ENCODE assay signal across 29 cellular contexts in the genomic region with DNA sequence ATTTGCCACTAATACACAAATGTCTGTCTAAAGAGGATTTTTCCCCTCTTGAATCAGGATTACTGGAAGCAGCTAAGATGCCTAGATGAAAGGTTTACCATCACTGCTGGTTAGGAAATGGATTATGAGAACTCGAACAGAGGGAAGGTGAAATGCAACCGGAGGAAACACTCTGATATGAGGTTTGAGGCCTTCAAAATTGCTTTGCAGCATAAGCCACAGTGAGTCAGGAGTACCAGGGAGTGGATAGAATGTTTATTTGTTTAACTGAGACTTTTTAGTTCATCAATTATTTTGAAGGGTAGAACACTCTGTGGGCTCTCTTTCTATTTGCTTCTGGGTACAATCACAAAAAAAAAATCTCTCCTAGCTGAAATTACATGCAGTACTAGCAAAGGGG. TPM values are rescaled to one million over a fixed set of nuclear protein-coding genes. Genes with fewer than 3 reads are reported as not detected.
A peak's percentile ranks its signal among the peaks of the same experiment; 100 is the strongest.
DNase-seq lines count a peak whose midpoint lies in the region; FAIRE-seq and TF ChIP-seq lines count a peak whose summit lies in the region.
"Had no signal": no experiment of that assay in that cellular context is flagged by ENCODE, and none has a peak within 500 bp of the region (broad histone marks: within the 10 kb centered on the region; RNA-seq: fewer than 3 reads in every experiment).

No MANE protein-coding gene starts in this region.

- H3K4me3 ChIP-seq in choroid plexus epithelial cell (ENCODE audit: low read depth, low read length) (no peak overlapping the region), kidney (ENCODE audit: low read length in 2 of 2) (no peak overlapping the region)
- H3K4me3 ChIP-seq: breast epithelium had no signal

- FAIRE-seq in D721Med (lab: Jason Lieb, UNC) (peak; percentile 86), kidney (lab: Jason Lieb, UNC) (no peak), frontal cortex (lab: Jason Lieb, UNC) (no peak)
- FAIRE-seq: GM19239, islet of Langerhans, urothelium cell line had no signal

- no peak overlapping the region for H3K27ac ChIP-seq in kidney (ENCODE audit: low read depth in 2 of 2, low read length in 2 of 2)
- H3K27ac ChIP-seq: breast epithelium, foreskin keratinocyte had no signal

- no peak overlapping the region for H3K9ac ChIP-seq in kidney (ENCODE audit: low read length in 2 of 2)

- intact Hi-C loops in kidney (cut with DNase I): no loop called here

- peaks cover 9 to 15% of the 10 kb centered on the region in 2 donors for H3K36me3 ChIP-seq in kidney (ENCODE audit: control insufficient read depth in 1 of 2, insufficient read depth in 2 of 2, low read length in 2 of 2)

- no peaks in the 10 kb centered on the region for H3K9me3 ChIP-seq in kidney (ENCODE audit: control insufficient read depth in 1 of 2, low read length in 2 of 2)
- H3K9me3 ChIP-seq: breast epithelium had no signal

- TF ChIP-seq CTCF in D721Med (IDR thresholded peaks at IDR 0.05; ENCODE audit: insufficient read depth, missing control alignments) (no peak), choroid plexus epithelial cell (conservative IDR thresholded peaks at IDR 0.05; ENCODE audit: low read depth, low read length) (no peak), kidney (IDR thresholded peaks at IDR 0.05; ENCODE audit: borderline replicate concordance, extremely low read depth, insufficient read depth) (no peak)

- H3K4me1 ChIP-seq in kidney (ENCODE audit: control insufficient read depth in 1 of 2, insufficient read depth in 1 of 2, low read depth in 1 of 2, low read length in 2 of 2): no peaks in the 10 kb centered on the region
- H3K4me1 ChIP-seq: breast epithelium, foreskin keratinocyte had no signal

- no peak for DNase-seq in D721Med (ENCODE audit: insufficient read length, low spot score)
- DNase-seq in LHCN-M2 (ENCODE audit: low read depth): peak; percentile 41
- peak; percentile 75 for DNase-seq in choroid plexus epithelial cell (ENCODE audit: low read depth)
- peak; percentile 34 for DNase-seq in non-pigmented ciliary epithelial cell (ENCODE audit: low read depth)
- DNase-seq in kidney: no peak
- no peak for DNase-seq in NCI-H774 (lab: John Stamatoyannopoulos, UW)
- no peak for DNase-seq in frontal cortex (ENCODE audit: low spot score in 2 of 2)
- DNase-seq in SIG-M5 (lab: John Stamatoyannopoulos, UW): no peak
- DNase-seq: activated CD4-positive, alpha-beta T cell treated with anti-CD3 and anti-CD28 coated beads, Interleukin-2, amount 50 U/mL, for 1 hour; activated naive CD8-positive, alpha-beta T cell treated with anti-CD3 and anti-CD28 coated beads for 36 hours; CD4-positive, CD25-positive, alpha-beta regulatory T cell; cortex of kidney; DMS 273 treated with DMSO at 0.1 percent for 48 hours; foreskin keratinocyte; hypothalamus; MV-4-11; NCI-H1694; NCI-H2171 treated with DMSO at 0.1 percent for 48 hours; NCI-H526; posterior cingulate gyrus had no signal

RNA-seq across cellular contexts. Expression of gene CDADC1, which starts 18.1 kb away (rescaled TPM):
- total RNA-seq in LHCN-M2 (2014; rRNA removed): 1.5 and 2.6 TPM in 2 replicates
- 5.4 TPM for polyA plus RNA-seq in LHCN-M2 (2012)
- total RNA-seq in kidney: 8.3 TPM
- polyA plus RNA-seq in kidney (ENCODE audit: insufficient read depth, low read depth, low replicate concordance): 12.2 TPM
- 12.6 TPM for total RNA-seq in frontal cortex

RNA-seq across cellular contexts. Expression of gene MLNR, which starts 45.7 kb away (rescaled TPM):
- total RNA-seq in LHCN-M2 (2014; rRNA removed): not detected in 2 replicates
- polyA plus RNA-seq in LHCN-M2 (2012): not detected
- total RNA-seq in kidney: 0.28 TPM
- not detected for polyA plus RNA-seq in kidney (ENCODE audit: insufficient read depth, low read depth, low replicate concordance)
- not detected for total RNA-seq in frontal cortex
- total RNA-seq: activated naive CD8-positive, alpha-beta T cell treated with anti-CD3 and anti-CD28 coated beads for 36 hours; activated T-helper 17 cell treated with anti-CD3 and anti-CD28 coated beads, Interleukin-2, amount 50 U/mL, for 72 hours; breast epithelium; CD4-positive, CD25-positive, alpha-beta regulatory T cell; foreskin keratinocyte; mononuclear cell; sciatic nerve; temporal lobe had no signal
- polyA plus RNA-seq: CD4-positive, CD25-positive, alpha-beta regulatory T cell; foreskin keratinocyte; liver had no signal

Comparison
In these comparisons a context has a peak if more than half of its experiments do, and no peak if none do; other contexts are left out.
1. DNase-seq: peak in LHCN-M2 (single experiment), choroid plexus epithelial cell (single experiment) and non-pigmented ciliary epithelial cell (single experiment); none in D721Med (single experiment), kidney (single experiment), NCI-H774 (single experiment), frontal cortex (0 of 2) and SIG-M5 (single experiment).